ENCODE assay signal across 16 cellular contexts in genomic region chr7:135260930-135261721, GRCh38. TPM values are rescaled to one million over a fixed set of nuclear protein-coding genes. Genes with fewer than 3 reads are reported as not detected.
DNase-seq lines count a peak whose midpoint lies in the region; ATAC-seq and TF ChIP-seq lines count a peak whose summit lies in the region.
"Had no signal": no experiment of that assay in that cellular context is flagged by ENCODE, and none has a peak within 500 bp of the region (broad histone marks: within the 10 kb centered on the region; RNA-seq: fewer than 3 reads in every experiment).

No MANE protein-coding gene starts in this region.

- peak; percentile 62 for ATAC-seq in Right ventricle myocardium inferior
- ATAC-seq: activated CD4-positive, alpha-beta T cell treated with anti-CD3 and anti-CD28 coated beads for 36 hours; right lobe of liver had no signal

- no peaks in the 10 kb centered on the region for H3K27me3 ChIP-seq in vagina
- H3K27me3 ChIP-seq: right lobe of liver had no signal

- DNase-seq in Right ventricle myocardium inferior (ENCODE audit: missing footprints): no peak
- DNase-seq in cardiac septum (ENCODE audit: low spot score): no peak
- peak; percentile 7 for DNase-seq in fibroblast of peridontal ligament (ENCODE audit: extremely low read depth)
- peak; percentile 27 for DNase-seq in middle frontal gyrus (ENCODE audit: extremely low spot score, low spot score)
- DNase-seq in vagina (ENCODE audit: extremely low spot score in 2 of 2): no peak
- DNase-seq in NCI-H510A (lab: John Stamatoyannopoulos, UW): no peak
- DNase-seq in NCI-H748 treated with DMSO at 0.1 percent for 48 hours (lab: John Stamatoyannopoulos, UW): no peak
- DNase-seq in UCSD-AML1 (lab: John Stamatoyannopoulos, UW; ENCODE audit: unreplicated experiment): no peak
- DNase-seq: activated CD4-positive, alpha-beta T cell treated with anti-CD3 and anti-CD28 coated beads for 36 hours; activated gamma-delta T cell; cortex of kidney; DMS79; right lobe of liver had no signal

- H3K4me1 ChIP-seq in vagina: peaks cover 23% of the 10 kb centered on the region

- no peak for TF ChIP-seq POLR2A in vagina (IDR thresholded peaks at IDR 0.05)

- TF ChIP-seq CTCF in vagina (IDR thresholded peaks at IDR 0.05): no peak

- intact Hi-C loops in Right ventricle myocardium inferior (cut with DNase I): no loop called here
- intact Hi-C loops in cardiac septum (cut with DNase I): no loop called here
- intact Hi-C loops in vagina (cut with DNase I): no loop called here

- no peak overlapping the region for H3K4me3 ChIP-seq in vagina
- H3K4me3 ChIP-seq: lung, right lobe of liver, SK-N-MC had no signal

- no peaks in the 10 kb centered on the region for H3K36me3 ChIP-seq in vagina
- H3K36me3 ChIP-seq: right lobe of liver had no signal

- no peaks in the 10 kb centered on the region for H3K9me3 ChIP-seq in vagina
- H3K9me3 ChIP-seq: right lobe of liver had no signal

- peak overlapping the region; percentile 39 for H3K27ac ChIP-seq in vagina
- H3K27ac ChIP-seq: right lobe of liver, SK-N-MC had no signal

RNA-seq across cellular contexts. Expression of gene STRA8, which starts 27.5 kb away (rescaled TPM):
- total RNA-seq in Right ventricle myocardium inferior: not detected
- total RNA-seq in cardiac septum: not detected
- total RNA-seq in vagina: not detected
- total RNA-seq: activated CD4-positive, alpha-beta T cell treated with anti-CD3 and anti-CD28 coated beads for 36 hours; lung; NCI-H460; right lobe of liver had no signal

RNA-seq across cellular contexts. Expression of gene WDR91, which starts 49.8 kb away (rescaled TPM):
- total RNA-seq in Right ventricle myocardium inferior (3.8 TPM), cardiac septum (5.2 TPM), vagina (31.2 TPM)

Comparison
In these comparisons a context has a peak if more than half of its experiments do, and no peak if none do; other contexts are left out.
1. DNase-seq: peak in fibroblast of peridontal ligament (single experiment) and middle frontal gyrus (single experiment); none in Right ventricle myocardium inferior (single experiment), cardiac septum (single experiment), vagina (0 of 2), NCI-H510A (single experiment), NCI-H748 treated with DMSO at 0.1 percent for 48 hours (single experiment) and UCSD-AML1 (single experiment).